Comparison of ENCODE assay signal across 1 cellular context in genomic region chr22:24592846-24593809, GRCh38.
TF ChIP-seq lines count a peak whose summit lies in the region.

TSS of gene LRRC75B (minus strand) at chr22:24593073. CDS start at chr22:24593039, 34 bp downstream.

TF ChIP-seq in K562, 482 proteins besides CTCF, POLR2A, EP300 and RAD21 (continued from another document):
- TF ChIP-seq, protein P1, sequence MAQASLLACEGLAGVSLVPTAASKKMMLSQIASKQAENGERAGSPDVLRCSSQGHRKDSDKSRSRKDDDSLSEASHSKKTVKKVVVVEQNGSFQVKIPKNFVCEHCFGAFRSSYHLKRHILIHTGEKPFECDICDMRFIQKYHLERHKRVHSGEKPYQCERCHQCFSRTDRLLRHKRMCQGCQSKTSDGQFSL (CRISPR knock-in tag; IDR thresholded peaks at IDR 0.05), result peak; percentile 68; the same call in 1 of the 2 replicates
- TF ChIP-seq, protein P1 (tag; IDR thresholded peaks at IDR 0.05), result no peak
- TF ChIP-seq ZBTB33 (CRISPR knock-in tag; IDR thresholded peaks at IDR 0.05) (peak; percentile 25; the same call in 1 of the 2 replicates), STAT5A (IDR thresholded peaks at IDR 0.05; ENCODE audit: borderline replicate concordance, low read length) (no peak), ETV6 (IDR thresholded peaks at IDR 0.05; ENCODE audit: borderline replicate concordance in 1 of 2, low read depth in 2 of 2, low read length in 1 of 2) (no peak), ETV6 (CRISPR knock-in tag; IDR thresholded peaks at IDR 0.05; ENCODE audit: borderline replicate concordance) (no peak), CEBPG (CRISPR knock-in tag; IDR thresholded peaks at IDR 0.05) (peak; percentile 50; the same call in 1 of the 2 replicates), CEBPG (tag; conservative IDR thresholded peaks at IDR 0.05 in 1 of 2, IDR thresholded peaks at IDR 0.05 in 1 of 2) (no peak), ZNF707 (CRISPR knock-in tag; conservative IDR thresholded peaks at IDR 0.05) (no peak), ZBTB7A (IDR thresholded peaks at IDR 0.05; ENCODE audit: borderline replicate concordance, control insufficient read depth, low read depth, low read length) (peak; percentile 43; the same call in 1 of the 2 replicates), RHOXF2B (CRISPR knock-in tag; conservative IDR thresholded peaks at IDR 0.05) (no peak), ZNF133 (CRISPR knock-in tag; IDR thresholded peaks at IDR 0.05) (no peak), ZNF586 (CRISPR knock-in tag; conservative IDR thresholded peaks at IDR 0.05) (no peak), FOXO4 (CRISPR knock-in tag; IDR thresholded peaks at IDR 0.05) (no peak)
- TF ChIP-seq, protein P2, sequence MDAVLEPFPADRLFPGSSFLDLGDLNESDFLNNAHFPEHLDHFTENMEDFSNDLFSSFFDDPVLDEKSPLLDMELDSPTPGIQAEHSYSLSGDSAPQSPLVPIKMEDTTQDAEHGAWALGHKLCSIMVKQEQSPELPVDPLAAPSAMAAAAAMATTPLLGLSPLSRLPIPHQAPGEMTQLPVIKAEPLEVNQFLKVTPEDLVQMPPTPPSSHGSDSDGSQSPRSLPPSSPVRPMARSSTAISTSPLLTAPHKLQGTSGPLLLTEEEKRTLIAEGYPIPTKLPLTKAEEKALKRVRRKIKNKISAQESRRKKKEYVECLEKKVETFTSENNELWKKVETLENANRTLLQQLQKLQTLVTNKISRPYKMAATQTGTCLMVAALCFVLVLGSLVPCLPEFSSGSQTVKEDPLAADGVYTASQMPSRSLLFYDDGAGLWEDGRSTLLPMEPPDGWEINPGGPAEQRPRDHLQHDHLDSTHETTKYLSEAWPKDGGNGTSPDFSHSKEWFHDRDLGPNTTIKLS (IDR thresholded peaks at IDR 0.05; ENCODE audit: borderline replicate concordance, low read depth), result peak; percentile 32; the same call in 1 of the 2 replicates
